In genomic region chr2:144460981-144461766, GRCh38 we compare ENCODE assay signal across 1 cellular context.
TF ChIP-seq lines count a peak whose summit lies in the region.

No MANE protein-coding gene starts in this region.

TF ChIP-seq in endothelial cell of umbilical vein, 7 proteins besides CTCF, POLR2A, EP300 and RAD21:
- TF ChIP-seq FOS (IDR thresholded peaks at IDR 0.05; ENCODE audit: borderline replicate concordance, insufficient read depth, low read length) (no peak), MAX (IDR thresholded peaks at IDR 0.05; ENCODE audit: insufficient read depth, insufficient read length) (no peak), POLR2AphosphoS5 (IDR thresholded peaks at IDR 0.05; ENCODE audit: insufficient read depth, low read depth, low read length) (no peak), GATA2 (IDR thresholded peaks at IDR 0.05; ENCODE audit: insufficient read depth, insufficient read length, low read depth, low read length) (no peak), JUN (IDR thresholded peaks at IDR 0.05; ENCODE audit: borderline replicate concordance, insufficient read depth, insufficient read length, low read depth) (no peak)
